1 cellular context compared by ENCODE assay signal in the genomic region with DNA sequence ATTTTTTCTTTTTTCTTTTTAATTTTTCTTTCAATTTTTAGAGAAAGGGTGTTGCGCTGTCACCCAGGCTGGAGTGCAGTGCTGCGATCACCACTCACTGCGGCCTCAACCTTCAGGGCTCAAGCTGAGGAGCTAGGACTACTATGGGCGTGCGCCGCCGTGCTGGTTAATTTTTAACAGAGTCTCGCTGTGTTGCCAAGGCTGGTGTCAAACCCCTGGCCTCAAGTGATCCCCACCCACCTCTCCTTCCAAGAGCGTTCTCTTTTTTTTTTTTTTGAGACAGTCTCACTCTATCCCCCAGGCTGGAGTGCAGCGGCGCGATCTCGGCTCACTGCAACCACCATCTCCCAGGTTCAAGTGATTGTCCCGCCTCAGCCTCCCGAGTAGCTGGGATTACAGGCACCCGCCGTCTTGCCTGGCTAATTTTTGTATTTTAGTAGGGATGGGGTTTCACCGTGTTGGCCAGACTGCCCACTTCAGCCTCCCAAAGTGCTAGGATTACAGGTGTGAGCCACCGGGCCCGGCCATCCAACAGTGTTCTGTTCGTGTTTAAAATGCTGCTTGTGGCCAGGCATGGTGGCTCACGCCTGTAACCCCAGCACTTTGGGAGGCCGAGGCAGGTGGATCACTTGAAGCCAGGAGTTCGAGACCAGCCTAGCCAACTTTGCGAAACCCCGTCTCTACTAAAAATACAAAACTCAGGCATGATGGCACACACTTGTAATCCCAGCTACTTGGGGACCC.
A peak's percentile ranks its signal among the peaks of the same experiment; 100 is the strongest.
TF ChIP-seq lines count a peak whose summit lies in the region.

No MANE protein-coding gene starts in this region.

TF ChIP-seq in HepG2, 621 proteins besides CTCF, POLR2A, EP300 and RAD21 (continued from another document and continues in another):
- TF ChIP-seq ZNF503 (CRISPR knock-in tag; IDR thresholded peaks at IDR 0.05) (no peak), ZNF616 (CRISPR knock-in tag; IDR thresholded peaks at IDR 0.05; ENCODE audit: low read depth) (peak; percentile 16; the same call in 1 of the 2 replicates), FOXP1 (IDR thresholded peaks at IDR 0.05) (no peak), FOXP1 (CRISPR knock-in tag; IDR thresholded peaks at IDR 0.05) (peak; percentile 27; the same call in 1 of the 2 replicates), ZSCAN22 (CRISPR knock-in tag; IDR thresholded peaks at IDR 0.05) (no peak), MEIS2 (CRISPR knock-in tag; IDR thresholded peaks at IDR 0.05) (no peak), DDIT3 (CRISPR knock-in tag; IDR thresholded peaks at IDR 0.05) (no peak), MEF2D (CRISPR knock-in tag; IDR thresholded peaks at IDR 0.05) (0 out of 2 replicates have a peak, but pooled peaks have one; percentile 37), ZNF841 (CRISPR knock-in tag; IDR thresholded peaks at IDR 0.05; ENCODE audit: borderline replicate concordance) (no peak), TEAD3 (CRISPR knock-in tag; optimal IDR thresholded peaks at IDR 0.05; ENCODE audit: borderline replicate concordance) (no peak), ZNF614 (CRISPR knock-in tag; IDR thresholded peaks at IDR 0.05; ENCODE audit: borderline replicate concordance) (no peak), ZNF20 (CRISPR knock-in tag; IDR thresholded peaks at IDR 0.05) (no peak), MLLT10 (CRISPR knock-in tag; IDR thresholded peaks at IDR 0.05) (no peak), ZNF337 (CRISPR knock-in tag; IDR thresholded peaks at IDR 0.05; ENCODE audit: borderline replicate concordance, low read depth) (no peak), ZNF615 (CRISPR knock-in tag; IDR thresholded peaks at IDR 0.05; ENCODE audit: borderline replicate concordance) (no peak), ETV6 (CRISPR knock-in tag; conservative IDR thresholded peaks at IDR 0.05) (no peak), XBP1 (CRISPR knock-in tag; IDR thresholded peaks at IDR 0.05) (no peak), ZIK1 (CRISPR knock-in tag; IDR thresholded peaks at IDR 0.05; ENCODE audit: borderline replicate concordance, low read depth) (no peak), RAD51 (IDR thresholded peaks at IDR 0.05; ENCODE audit: borderline replicate concordance) (no peak), SRF (IDR thresholded peaks at IDR 0.05; ENCODE audit: low read depth, low read length) (no peak), ELF3 (CRISPR knock-in tag; IDR thresholded peaks at IDR 0.05) (0 out of 2 replicates have a peak, but pooled peaks have one; percentile 47), NFYC (CRISPR knock-in tag; IDR thresholded peaks at IDR 0.05) (no peak), GTF2F1 (IDR thresholded peaks at IDR 0.05; ENCODE audit: low read length) (no peak), HHEX (CRISPR knock-in tag; IDR thresholded peaks at IDR 0.05) (no peak), FOXK1 (CRISPR knock-in tag; IDR thresholded peaks at IDR 0.05; ENCODE audit: borderline replicate concordance, low read depth) (peak; percentile 37; the same call in 1 of the 2 replicates), ZNF24 (IDR thresholded peaks at IDR 0.05) (no peak), HNRNPK (IDR thresholded peaks at IDR 0.05; ENCODE audit: low read depth, low read length, poor library complexity, severe bottlenecking) (no peak)
- TF ChIP-seq, protein P1, sequence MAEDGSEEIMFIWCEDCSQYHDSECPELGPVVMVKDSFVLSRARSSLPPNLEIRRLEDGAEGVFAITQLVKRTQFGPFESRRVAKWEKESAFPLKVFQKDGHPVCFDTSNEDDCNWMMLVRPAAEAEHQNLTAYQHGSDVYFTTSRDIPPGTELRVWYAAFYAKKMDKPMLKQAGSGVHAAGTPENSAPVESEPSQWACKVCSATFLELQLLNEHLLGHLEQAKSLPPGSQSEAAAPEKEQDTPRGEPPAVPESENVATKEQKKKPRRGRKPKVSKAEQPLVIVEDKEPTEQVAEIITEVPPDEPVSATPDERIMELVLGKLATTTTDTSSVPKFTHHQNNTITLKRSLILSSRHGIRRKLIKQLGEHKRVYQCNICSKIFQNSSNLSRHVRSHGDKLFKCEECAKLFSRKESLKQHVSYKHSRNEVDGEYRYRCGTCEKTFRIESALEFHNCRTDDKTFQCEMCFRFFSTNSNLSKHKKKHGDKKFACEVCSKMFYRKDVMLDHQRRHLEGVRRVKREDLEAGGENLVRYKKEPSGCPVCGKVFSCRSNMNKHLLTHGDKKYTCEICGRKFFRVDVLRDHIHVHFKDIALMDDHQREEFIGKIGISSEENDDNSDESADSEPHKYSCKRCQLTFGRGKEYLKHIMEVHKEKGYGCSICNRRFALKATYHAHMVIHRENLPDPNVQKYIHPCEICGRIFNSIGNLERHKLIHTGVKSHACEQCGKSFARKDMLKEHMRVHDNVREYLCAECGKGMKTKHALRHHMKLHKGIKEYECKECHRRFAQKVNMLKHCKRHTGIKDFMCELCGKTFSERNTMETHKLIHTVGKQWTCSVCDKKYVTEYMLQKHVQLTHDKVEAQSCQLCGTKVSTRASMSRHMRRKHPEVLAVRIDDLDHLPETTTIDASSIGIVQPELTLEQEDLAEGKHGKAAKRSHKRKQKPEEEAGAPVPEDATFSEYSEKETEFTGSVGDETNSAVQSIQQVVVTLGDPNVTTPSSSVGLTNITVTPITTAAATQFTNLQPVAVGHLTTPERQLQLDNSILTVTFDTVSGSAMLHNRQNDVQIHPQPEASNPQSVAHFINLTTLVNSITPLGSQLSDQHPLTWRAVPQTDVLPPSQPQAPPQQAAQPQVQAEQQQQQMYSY (CRISPR knock-in tag; IDR thresholded peaks at IDR 0.05), result no peak
- TF ChIP-seq, protein P2, sequence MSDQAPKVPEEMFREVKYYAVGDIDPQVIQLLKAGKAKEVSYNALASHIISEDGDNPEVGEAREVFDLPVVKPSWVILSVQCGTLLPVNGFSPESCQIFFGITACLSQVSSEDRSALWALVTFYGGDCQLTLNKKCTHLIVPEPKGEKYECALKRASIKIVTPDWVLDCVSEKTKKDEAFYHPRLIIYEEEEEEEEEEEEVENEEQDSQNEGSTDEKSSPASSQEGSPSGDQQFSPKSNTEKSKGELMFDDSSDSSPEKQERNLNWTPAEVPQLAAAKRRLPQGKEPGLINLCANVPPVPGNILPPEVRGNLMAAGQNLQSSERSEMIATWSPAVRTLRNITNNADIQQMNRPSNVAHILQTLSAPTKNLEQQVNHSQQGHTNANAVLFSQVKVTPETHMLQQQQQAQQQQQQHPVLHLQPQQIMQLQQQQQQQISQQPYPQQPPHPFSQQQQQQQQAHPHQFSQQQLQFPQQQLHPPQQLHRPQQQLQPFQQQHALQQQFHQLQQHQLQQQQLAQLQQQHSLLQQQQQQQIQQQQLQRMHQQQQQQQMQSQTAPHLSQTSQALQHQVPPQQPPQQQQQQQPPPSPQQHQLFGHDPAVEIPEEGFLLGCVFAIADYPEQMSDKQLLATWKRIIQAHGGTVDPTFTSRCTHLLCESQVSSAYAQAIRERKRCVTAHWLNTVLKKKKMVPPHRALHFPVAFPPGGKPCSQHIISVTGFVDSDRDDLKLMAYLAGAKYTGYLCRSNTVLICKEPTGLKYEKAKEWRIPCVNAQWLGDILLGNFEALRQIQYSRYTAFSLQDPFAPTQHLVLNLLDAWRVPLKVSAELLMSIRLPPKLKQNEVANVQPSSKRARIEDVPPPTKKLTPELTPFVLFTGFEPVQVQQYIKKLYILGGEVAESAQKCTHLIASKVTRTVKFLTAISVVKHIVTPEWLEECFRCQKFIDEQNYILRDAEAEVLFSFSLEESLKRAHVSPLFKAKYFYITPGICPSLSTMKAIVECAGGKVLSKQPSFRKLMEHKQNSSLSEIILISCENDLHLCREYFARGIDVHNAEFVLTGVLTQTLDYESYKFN (CRISPR knock-in tag; conservative IDR thresholded peaks at IDR 0.05), result peak; percentile 68; the same call in 1 of the 2 replicates
- TF ChIP-seq, protein P3, sequence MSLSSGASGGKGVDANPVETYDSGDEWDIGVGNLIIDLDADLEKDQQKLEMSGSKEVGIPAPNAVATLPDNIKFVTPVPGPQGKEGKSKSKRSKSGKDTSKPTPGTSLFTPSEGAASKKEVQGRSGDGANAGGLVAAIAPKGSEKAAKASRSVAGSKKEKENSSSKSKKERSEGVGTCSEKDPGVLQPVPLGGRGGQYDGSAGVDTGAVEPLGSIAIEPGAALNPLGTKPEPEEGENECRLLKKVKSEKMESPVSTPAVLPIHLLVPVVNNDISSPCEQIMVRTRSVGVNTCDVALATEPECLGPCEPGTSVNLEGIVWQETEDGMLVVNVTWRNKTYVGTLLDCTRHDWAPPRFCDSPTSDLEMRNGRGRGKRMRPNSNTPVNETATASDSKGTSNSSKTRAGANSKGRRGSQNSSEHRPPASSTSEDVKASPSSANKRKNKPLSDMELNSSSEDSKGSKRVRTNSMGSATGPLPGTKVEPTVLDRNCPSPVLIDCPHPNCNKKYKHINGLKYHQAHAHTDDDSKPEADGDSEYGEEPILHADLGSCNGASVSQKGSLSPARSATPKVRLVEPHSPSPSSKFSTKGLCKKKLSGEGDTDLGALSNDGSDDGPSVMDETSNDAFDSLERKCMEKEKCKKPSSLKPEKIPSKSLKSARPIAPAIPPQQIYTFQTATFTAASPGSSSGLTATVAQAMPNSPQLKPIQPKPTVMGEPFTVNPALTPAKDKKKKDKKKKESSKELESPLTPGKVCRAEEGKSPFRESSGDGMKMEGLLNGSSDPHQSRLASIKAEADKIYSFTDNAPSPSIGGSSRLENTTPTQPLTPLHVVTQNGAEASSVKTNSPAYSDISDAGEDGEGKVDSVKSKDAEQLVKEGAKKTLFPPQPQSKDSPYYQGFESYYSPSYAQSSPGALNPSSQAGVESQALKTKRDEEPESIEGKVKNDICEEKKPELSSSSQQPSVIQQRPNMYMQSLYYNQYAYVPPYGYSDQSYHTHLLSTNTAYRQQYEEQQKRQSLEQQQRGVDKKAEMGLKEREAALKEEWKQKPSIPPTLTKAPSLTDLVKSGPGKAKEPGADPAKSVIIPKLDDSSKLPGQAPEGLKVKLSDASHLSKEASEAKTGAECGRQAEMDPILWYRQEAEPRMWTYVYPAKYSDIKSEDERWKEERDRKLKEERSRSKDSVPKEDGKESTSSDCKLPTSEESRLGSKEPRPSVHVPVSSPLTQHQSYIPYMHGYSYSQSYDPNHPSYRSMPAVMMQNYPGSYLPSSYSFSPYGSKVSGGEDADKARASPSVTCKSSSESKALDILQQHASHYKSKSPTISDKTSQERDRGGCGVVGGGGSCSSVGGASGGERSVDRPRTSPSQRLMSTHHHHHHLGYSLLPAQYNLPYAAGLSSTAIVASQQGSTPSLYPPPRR (CRISPR knock-in tag; IDR thresholded peaks at IDR 0.05; ENCODE audit: borderline replicate concordance), result peak; percentile 21; the same call in 1 of the 2 replicates
- TF ChIP-seq, protein P4, sequence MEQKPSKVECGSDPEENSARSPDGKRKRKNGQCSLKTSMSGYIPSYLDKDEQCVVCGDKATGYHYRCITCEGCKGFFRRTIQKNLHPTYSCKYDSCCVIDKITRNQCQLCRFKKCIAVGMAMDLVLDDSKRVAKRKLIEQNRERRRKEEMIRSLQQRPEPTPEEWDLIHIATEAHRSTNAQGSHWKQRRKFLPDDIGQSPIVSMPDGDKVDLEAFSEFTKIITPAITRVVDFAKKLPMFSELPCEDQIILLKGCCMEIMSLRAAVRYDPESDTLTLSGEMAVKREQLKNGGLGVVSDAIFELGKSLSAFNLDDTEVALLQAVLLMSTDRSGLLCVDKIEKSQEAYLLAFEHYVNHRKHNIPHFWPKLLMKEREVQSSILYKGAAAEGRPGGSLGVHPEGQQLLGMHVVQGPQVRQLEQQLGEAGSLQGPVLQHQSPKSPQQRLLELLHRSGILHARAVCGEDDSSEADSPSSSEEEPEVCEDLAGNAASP (CRISPR knock-in tag; IDR thresholded peaks at IDR 0.05; ENCODE audit: borderline replicate concordance), result peak; percentile 80; the same call in 1 of the 2 replicates
- TF ChIP-seq, protein P5, sequence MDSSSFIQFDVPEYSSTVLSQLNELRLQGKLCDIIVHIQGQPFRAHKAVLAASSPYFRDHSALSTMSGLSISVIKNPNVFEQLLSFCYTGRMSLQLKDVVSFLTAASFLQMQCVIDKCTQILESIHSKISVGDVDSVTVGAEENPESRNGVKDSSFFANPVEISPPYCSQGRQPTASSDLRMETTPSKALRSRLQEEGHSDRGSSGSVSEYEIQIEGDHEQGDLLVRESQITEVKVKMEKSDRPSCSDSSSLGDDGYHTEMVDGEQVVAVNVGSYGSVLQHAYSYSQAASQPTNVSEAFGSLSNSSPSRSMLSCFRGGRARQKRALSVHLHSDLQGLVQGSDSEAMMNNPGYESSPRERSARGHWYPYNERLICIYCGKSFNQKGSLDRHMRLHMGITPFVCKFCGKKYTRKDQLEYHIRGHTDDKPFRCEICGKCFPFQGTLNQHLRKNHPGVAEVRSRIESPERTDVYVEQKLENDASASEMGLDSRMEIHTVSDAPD (CRISPR knock-in tag; IDR thresholded peaks at IDR 0.05), result no peak
- TF ChIP-seq, protein P6, sequence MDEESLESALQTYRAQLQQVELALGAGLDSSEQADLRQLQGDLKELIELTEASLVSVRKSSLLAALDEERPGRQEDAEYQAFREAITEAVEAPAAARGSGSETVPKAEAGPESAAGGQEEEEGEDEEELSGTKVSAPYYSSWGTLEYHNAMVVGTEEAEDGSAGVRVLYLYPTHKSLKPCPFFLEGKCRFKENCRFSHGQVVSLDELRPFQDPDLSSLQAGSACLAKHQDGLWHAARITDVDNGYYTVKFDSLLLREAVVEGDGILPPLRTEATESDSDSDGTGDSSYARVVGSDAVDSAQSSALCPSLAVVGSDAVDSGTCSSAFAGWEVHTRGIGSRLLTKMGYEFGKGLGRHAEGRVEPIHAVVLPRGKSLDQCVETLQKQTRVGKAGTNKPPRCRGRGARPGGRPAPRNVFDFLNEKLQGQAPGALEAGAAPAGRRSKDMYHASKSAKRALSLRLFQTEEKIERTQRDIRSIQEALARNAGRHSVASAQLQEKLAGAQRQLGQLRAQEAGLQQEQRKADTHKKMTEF (CRISPR knock-in tag; IDR thresholded peaks at IDR 0.05), result 0 out of 2 replicates have a peak, but pooled peaks have one; percentile 17
- TF ChIP-seq, protein P7, sequence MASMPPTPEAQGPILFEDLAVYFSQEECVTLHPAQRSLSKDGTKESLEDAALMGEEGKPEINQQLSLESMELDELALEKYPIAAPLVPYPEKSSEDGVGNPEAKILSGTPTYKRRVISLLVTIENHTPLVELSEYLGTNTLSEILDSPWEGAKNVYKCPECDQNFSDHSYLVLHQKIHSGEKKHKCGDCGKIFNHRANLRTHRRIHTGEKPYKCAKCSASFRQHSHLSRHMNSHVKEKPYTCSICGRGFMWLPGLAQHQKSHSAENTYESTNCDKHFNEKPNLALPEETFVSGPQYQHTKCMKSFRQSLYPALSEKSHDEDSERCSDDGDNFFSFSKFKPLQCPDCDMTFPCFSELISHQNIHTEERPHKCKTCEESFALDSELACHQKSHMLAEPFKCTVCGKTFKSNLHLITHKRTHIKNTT (CRISPR knock-in tag; IDR thresholded peaks at IDR 0.05), result no peak
